12 cellular contexts compared by ENCODE assay signal in genomic region chr7:67462781-67463191, GRCh38.
DNase-seq lines count a peak whose midpoint lies in the region; ATAC-seq and TF ChIP-seq lines count a peak whose summit lies in the region.
"Had no signal": no experiment of that assay in that cellular context is flagged by ENCODE, and none has a peak within 500 bp of the region (broad histone marks: within the 10 kb centered on the region; RNA-seq: fewer than 3 reads in every experiment).

No MANE protein-coding gene starts in this region.

- ATAC-seq in HG03439 (IDR thresholded peaks at IDR 0.05; ENCODE audit: unreplicated experiment), result no peak

- intact Hi-C loops in ovary (cut with DNase I), result no loop called here

- H3K4me3 ChIP-seq in BLaER1, result no peak overlapping the region
- no peak overlapping the region for H3K4me3 ChIP-seq in ovary
- no peak overlapping the region for H3K4me3 ChIP-seq in SJCRH30

- DNase-seq in NCI-H69 (lab: John Stamatoyannopoulos, UW) (peak; percentile 42), globus pallidus (ENCODE audit: low spot score) (peak; percentile 3), ovary (peak; percentile 30 to 76 (median 68)), NOMO-1 treated with dmso at 0.1 percent for 144 hours (lab: John Stamatoyannopoulos, UW; ENCODE audit: unreplicated experiment) (no peak), SJCRH30 (no peak)
- no peak for DNase-seq in stimulated activated CD4-positive, alpha-beta T cell treated with anti-CD3 and anti-CD28 coated beads, Interleukin-4, amount 100 ng/mL, for 4 hours
- DNase-seq: activated CD4-positive, alpha-beta memory T cell treated with anti-CD3 and anti-CD28 coated beads for 36 hours; activated naive CD4-positive, alpha-beta T cell; NCI-H187 had no signal

- no peak for TF ChIP-seq CTCF in ovary (IDR thresholded peaks at IDR 0.05)

- H3K27ac ChIP-seq in BLaER1, result peak overlapping the region; percentile 54
- no peak overlapping the region for H3K27ac ChIP-seq in ovary
- no peak overlapping the region for H3K27ac ChIP-seq in SJCRH30
- H3K27ac ChIP-seq: neutrophil had no signal

- H3K4me1 ChIP-seq in BLaER1 (peaks cover 25% of the 10 kb centered on the region), ovary (ENCODE audit: insufficient read depth) (peaks cover 7% of the 10 kb centered on the region), SJCRH30 (no peaks in the 10 kb centered on the region)

- H3K4me2 ChIP-seq in BLaER1, result peak overlapping the region; percentile 75

- no peak for TF ChIP-seq POLR2A in ovary (IDR thresholded peaks at IDR 0.05)

- peaks cover 23% of the 10 kb centered on the region for H3K9me3 ChIP-seq in BLaER1
- no peaks in the 10 kb centered on the region for H3K9me3 ChIP-seq in ovary
- no peaks in the 10 kb centered on the region for H3K9me3 ChIP-seq in SJCRH30 (replicated peaks)
- H3K9me3 ChIP-seq: neutrophil had no signal

- WGBS in ovary, 3 donors, result 5 to 6% (median 5%) methylated on average over 9 of the region's 9 CpGs

- H3K9ac ChIP-seq in BLaER1, result peak overlapping the region; percentile 38; the same call in 1 of the 2 replicates

- no peak for TF ChIP-seq EP300 in ovary (IDR thresholded peaks at IDR 0.05)

- no peaks in the 10 kb centered on the region for H4K20me1 ChIP-seq in BLaER1

- H3K27me3 ChIP-seq in BLaER1 (no peaks in the 10 kb centered on the region), ovary (no peaks in the 10 kb centered on the region), SJCRH30 (peaks cover 18% of the 10 kb centered on the region)

- H3K36me3 ChIP-seq in BLaER1, result no peaks in the 10 kb centered on the region
- no peaks in the 10 kb centered on the region for H3K36me3 ChIP-seq in ovary
- H3K36me3 ChIP-seq in SJCRH30, result no peaks in the 10 kb centered on the region
- H3K36me3 ChIP-seq: neutrophil had no signal

Comparison
In these comparisons a context has a peak if more than half of its experiments do, and no peak if none do; other contexts are left out.
1. DNase-seq: peak in NCI-H69 (single experiment), globus pallidus (single experiment) and ovary (5 of 5); none in NOMO-1 treated with dmso at 0.1 percent for 144 hours (single experiment), stimulated activated CD4-positive, alpha-beta T cell treated with anti-CD3 and anti-CD28 coated beads, Interleukin-4, amount 100 ng/mL, for 4 hours (0 of 2) and SJCRH30 (0 of 2).